In genomic region chr16:1940273-1941161, GRCh38 we compare ENCODE assay signal across 13 cellular contexts. TPM values are rescaled to one million over a fixed set of nuclear protein-coding genes. Genes with fewer than 3 reads are reported as not detected.
DNase-seq lines count a peak whose midpoint lies in the region; ATAC-seq and TF ChIP-seq lines count a peak whose summit lies in the region.
"Had no signal": no experiment of that assay in that cellular context is flagged by ENCODE, and none has a peak within 500 bp of the region (broad histone marks: within the 10 kb centered on the region; RNA-seq: fewer than 3 reads in every experiment).

No MANE protein-coding gene starts in this region.

- no peak for ATAC-seq in activated CD8-positive, alpha-beta T cell treated with anti-CD3 and anti-CD28 coated beads for 36 hours
- ATAC-seq in GM21447 (IDR thresholded peaks at IDR 0.05; ENCODE audit: unreplicated experiment): no peak
- ATAC-seq: activated T-cell treated with anti-CD3 and anti-CD28 coated beads, Interleukin-2, amount 50 U/mL, for 72 hours; stimulated activated naive CD8-positive, alpha-beta T cell treated with anti-CD3 and anti-CD28 coated beads, Interleukin-15, amount 100 ng/mL, for 72 hours; T-helper 17 cell had no signal

- H3K27ac ChIP-seq in colonic mucosa: peak overlapping the region; percentile 76

- H3K27ac Mint-ChIP-seq in neural crest cell (ENCODE audit: unreplicated experiment): no peak overlapping the region
- no peak overlapping the region for H3K27ac Mint-ChIP-seq in activated CD8-positive, alpha-beta T cell treated with anti-CD3 and anti-CD28 coated beads for 36 hours
- H3K27ac Mint-ChIP-seq: activated T-cell treated with anti-CD3 and anti-CD28 coated beads, Interleukin-2, amount 50 U/mL, for 72 hours; stimulated activated naive CD8-positive, alpha-beta T cell treated with anti-CD3 and anti-CD28 coated beads, Interleukin-15, amount 100 ng/mL, for 72 hours; T-helper 17 cell had no signal

- H3K4me1 Mint-ChIP-seq in neural crest cell: peaks cover 14% of the 10 kb centered on the region
- peaks cover 23% of the 10 kb centered on the region for H3K4me1 Mint-ChIP-seq in activated CD8-positive, alpha-beta T cell treated with anti-CD3 and anti-CD28 coated beads for 36 hours (ENCODE audit: low read depth)

- intact Hi-C loops in colonic mucosa (cut with DNase I): no loop called here
- intact Hi-C loops in activated CD8-positive, alpha-beta T cell treated with anti-CD3 and anti-CD28 coated beads for 36 hours (cut with micrococcal nuclease): no loop called here

- POLR2A ChIA-PET in activated CD8-positive, alpha-beta T cell treated with anti-CD3 and anti-CD28 coated beads for 36 hours (lab: Charles Lee): interaction anchor here (0.9 to 9.2 kb wide), 2 partner anchors 23 to 41 kb away, joined by 3 to 113 read pairs; partner anchors contain the start of genes NDUFB10, NOXO1, RNF151 and RPS2

- H3K27me3 ChIP-seq in colonic mucosa: no peaks in the 10 kb centered on the region
- H3K27me3 ChIP-seq: dorsolateral prefrontal cortex had no signal

- H3K27me3 Mint-ChIP-seq in neural crest cell (ENCODE audit: low read depth): no peaks in the 10 kb centered on the region
- H3K27me3 Mint-ChIP-seq in activated CD8-positive, alpha-beta T cell treated with anti-CD3 and anti-CD28 coated beads for 36 hours: no peaks in the 10 kb centered on the region
- H3K27me3 Mint-ChIP-seq: stimulated activated naive CD8-positive, alpha-beta T cell treated with anti-CD3 and anti-CD28 coated beads, Interleukin-15, amount 100 ng/mL, for 72 hours; T-helper 17 cell had no signal

- no peaks in the 10 kb centered on the region for H3K9me3 ChIP-seq in colonic mucosa

- peaks cover 4% of the 10 kb centered on the region for H3K36me3 ChIP-seq in colonic mucosa

- H3K4me1 ChIP-seq in colonic mucosa: peaks cover 16% of the 10 kb centered on the region

- H3K9ac ChIP-seq in colonic mucosa (ENCODE audit: low read depth in 2 of 2, low read length in 2 of 2): peak overlapping the region; percentile 24 to 92

- H3K4me3 Mint-ChIP-seq in neural crest cell: peak overlapping the region; percentile 56
- H3K4me3 Mint-ChIP-seq in activated CD8-positive, alpha-beta T cell treated with anti-CD3 and anti-CD28 coated beads for 36 hours: no peak overlapping the region

- H3K36me3 Mint-ChIP-seq in neural crest cell (ENCODE audit: low read depth): no peaks in the 10 kb centered on the region
- peaks cover 4% of the 10 kb centered on the region for H3K36me3 Mint-ChIP-seq in activated CD8-positive, alpha-beta T cell treated with anti-CD3 and anti-CD28 coated beads for 36 hours (ENCODE audit: low read depth)

- in situ Hi-C loops in Caki2 (cut with HindIII; ENCODE audit: low pct_unique_long_range_greater_than_20kb, low sequenced_read_pairs): no loop called here

- H3K4me3 ChIP-seq in colonic mucosa: no peak overlapping the region

- DNase-seq in Caki2 (ENCODE audit: low read depth) (peak; percentile 98), colonic mucosa (peak; percentile 58), neural crest cell (ENCODE audit: low read depth, low spot score) (no peak)
- DNase-seq in stimulated activated CD4-positive, alpha-beta T cell treated with anti-CD3 and anti-CD28 coated beads, Interleukin-2, amount 100 ng/mL, for 48 hours: no peak
- no peak for DNase-seq in activated CD8-positive, alpha-beta T cell treated with anti-CD3 and anti-CD28 coated beads for 36 hours
- DNase-seq: activated T-cell treated with anti-CD3 and anti-CD28 coated beads, Interleukin-2, amount 50 U/mL, for 72 hours; dorsolateral prefrontal cortex; NCI-H1092; stimulated activated naive CD8-positive, alpha-beta T cell treated with anti-CD3 and anti-CD28 coated beads, Interleukin-15, amount 100 ng/mL, for 72 hours; T-helper 17 cell had no signal

- no peak for TF ChIP-seq CTCF in colonic mucosa (IDR thresholded peaks at IDR 0.05)
- TF ChIP-seq CTCF in neural crest cell (conservative IDR thresholded peaks at IDR 0.05): no peak
- no peak for TF ChIP-seq CTCF in activated CD8-positive, alpha-beta T cell treated with anti-CD3 and anti-CD28 coated beads for 36 hours (IDR thresholded peaks at IDR 0.05)

- CTCF ChIA-PET in activated CD8-positive, alpha-beta T cell treated with anti-CD3 and anti-CD28 coated beads for 36 hours (lab: Charles Lee): interaction anchor here (1.0 to 2.5 kb wide), 3 partner anchors 10 to 78 kb away, joined by 3 to 14 read pairs (median 9); no protein-coding TSS in a partner anchor

- H3K9me3 Mint-ChIP-seq in neural crest cell: no peaks in the 10 kb centered on the region
- H3K9me3 Mint-ChIP-seq in activated CD8-positive, alpha-beta T cell treated with anti-CD3 and anti-CD28 coated beads for 36 hours: no peaks in the 10 kb centered on the region
- H3K9me3 Mint-ChIP-seq: activated T-cell treated with anti-CD3 and anti-CD28 coated beads, Interleukin-2, amount 50 U/mL, for 72 hours; stimulated activated naive CD8-positive, alpha-beta T cell treated with anti-CD3 and anti-CD28 coated beads, Interleukin-15, amount 100 ng/mL, for 72 hours had no signal

RNA-seq across cellular contexts. Expression of gene MSRB1, which starts 2.5 kb away (rescaled TPM):
- total RNA-seq in Caki2 (2014; rRNA removed; shearing (Covaris generic); ENCODE audit: low replicate concordance): 275 and 288 TPM in 2 replicates
- total RNA-seq in colonic mucosa (10 to 100 TPM; 33.0 to 61.2 TPM), neural crest cell (29.8 and 30.5 TPM in 2 replicates)
- total RNA-seq in activated CD8-positive, alpha-beta T cell treated with anti-CD3 and anti-CD28 coated beads for 36 hours: 10 to 100 TPM; 15.5 to 18.1 TPM

RNA-seq across cellular contexts. Expression of gene RPL3L, which starts 14.0 kb away (rescaled TPM):
- not detected in 2 replicates for total RNA-seq in Caki2 (2014; rRNA removed; shearing (Covaris generic); ENCODE audit: low replicate concordance)
- not detected for total RNA-seq in colonic mucosa
- not detected in 2 replicates for total RNA-seq in neural crest cell
- not detected for total RNA-seq in activated CD8-positive, alpha-beta T cell treated with anti-CD3 and anti-CD28 coated beads for 36 hours
- total RNA-seq: NCI-H460, RPMI7951, T-helper 17 cell had no signal

RNA-seq across cellular contexts. Expression of gene NDUFB10, which starts 18.8 kb away (rescaled TPM):
- total RNA-seq in Caki2 (2014; rRNA removed; shearing (Covaris generic); ENCODE audit: low replicate concordance): 527 and 683 TPM in 2 replicates
- total RNA-seq in colonic mucosa (100 to 1,000 TPM; 219 to 272 TPM), neural crest cell (128 TPM in 2 replicates)
- 100 to 1,000 TPM; 126 to 129 TPM for total RNA-seq in activated CD8-positive, alpha-beta T cell treated with anti-CD3 and anti-CD28 coated beads for 36 hours

RNA-seq across cellular contexts. Expression of gene HS3ST6, which starts 22.3 kb away (rescaled TPM):
- total RNA-seq in Caki2 (2014; rRNA removed; shearing (Covaris generic); ENCODE audit: low replicate concordance): not detected in 2 replicates
- total RNA-seq in colonic mucosa: under 1 TPM; 0.59 to 0.82 TPM
- not detected in 2 replicates for total RNA-seq in neural crest cell
- not detected for total RNA-seq in activated CD8-positive, alpha-beta T cell treated with anti-CD3 and anti-CD28 coated beads for 36 hours
- total RNA-seq: activated T-cell treated with anti-CD3 and anti-CD28 coated beads, Interleukin-2, amount 50 U/mL, for 72 hours; dorsolateral prefrontal cortex; RPMI7951; T-helper 17 cell had no signal

RNA-seq across cellular contexts. Expression of gene RPS2, which starts 24.1 kb away (rescaled TPM):
- 7,960 and 10,766 TPM in 2 replicates for total RNA-seq in Caki2 (2014; rRNA removed; shearing (Covaris generic); ENCODE audit: low replicate concordance)
- total RNA-seq in colonic mucosa: 1,000 to 10,000 TPM; 1,996 to 2,736 TPM
- total RNA-seq in neural crest cell: 3,479 and 3,508 TPM in 2 replicates
- 1,000 to 10,000 TPM; 5,572 to 5,598 TPM for total RNA-seq in activated CD8-positive, alpha-beta T cell treated with anti-CD3 and anti-CD28 coated beads for 36 hours

Comparison
In these comparisons a context has a peak if more than half of its experiments do, and no peak if none do; other contexts are left out.
1. DNase-seq: peak in Caki2 (single experiment) and colonic mucosa (single experiment); none in neural crest cell (single experiment), stimulated activated CD4-positive, alpha-beta T cell treated with anti-CD3 and anti-CD28 coated beads, Interleukin-2, amount 100 ng/mL, for 48 hours (0 of 2) and activated CD8-positive, alpha-beta T cell treated with anti-CD3 and anti-CD28 coated beads for 36 hours (single experiment).